ENCODE assay signal across 8 cellular contexts in genomic region chr4:123443401-123444297, GRCh38. TPM values are rescaled to one million over a fixed set of nuclear protein-coding genes. Genes with fewer than 3 reads are reported as not detected.
DNase-seq lines count a peak whose midpoint lies in the region; ATAC-seq and TF ChIP-seq lines count a peak whose summit lies in the region.

No MANE protein-coding gene starts in this region.

- H3K36me3 Mint-ChIP-seq in MCF 10A (ENCODE audit: insufficient read depth, unreplicated experiment) (no peaks in the 10 kb centered on the region), glutamatergic neuron (ENCODE audit: unreplicated experiment) (no peaks in the 10 kb centered on the region)

- no peaks in the 10 kb centered on the region for H3K9me3 ChIP-seq in breast epithelium
- no peaks in the 10 kb centered on the region; the same call in 1 of the 2 replicates for H3K9me3 ChIP-seq in SK-N-MC (ENCODE audit: low read depth, low read length)

- TF ChIP-seq POLR2A in breast epithelium (IDR thresholded peaks at IDR 0.05): no peak

- BruUV-seq in MCF 10A (replicated peaks; lab: Mats Ljungman, UMichigan): no TSS peak

- H3K9me3 Mint-ChIP-seq in MCF 10A (ENCODE audit: unreplicated experiment): no peaks in the 10 kb centered on the region
- H3K9me3 Mint-ChIP-seq in glutamatergic neuron (ENCODE audit: unreplicated experiment): peaks cover 9% of the 10 kb centered on the region

- no peaks in the 10 kb centered on the region for H3K4me1 ChIP-seq in breast epithelium

- H3K4me3 ChIP-seq in breast epithelium (peak overlapping the region in 1 of 3 donors; percentile 44), SK-N-MC (no peak overlapping the region)

- H3K27me3 Mint-ChIP-seq in MCF 10A (ENCODE audit: insufficient read depth, unreplicated experiment): no peaks in the 10 kb centered on the region
- H3K27me3 Mint-ChIP-seq in glutamatergic neuron (ENCODE audit: unreplicated experiment): peaks cover 5% of the 10 kb centered on the region

- H3K9ac ChIP-seq in SK-N-MC (ENCODE audit: insufficient read length): no peak overlapping the region

- H3K4me1 Mint-ChIP-seq in MCF 10A (ENCODE audit: insufficient read depth, unreplicated experiment): no peaks in the 10 kb centered on the region
- peaks cover 18% of the 10 kb centered on the region for H3K4me1 Mint-ChIP-seq in glutamatergic neuron (ENCODE audit: low read depth, unreplicated experiment)

- CTCF ChIA-PET in MCF 10A (lab: Yijun Ruan, JAX): interaction anchor here (1.0 kb wide), 1 partner anchor 12 kb away, joined by 4 read pairs; no protein-coding TSS in a partner anchor

- DNase-seq in breast epithelium (ENCODE audit: low spot score in 2 of 2) (no peak), MCF 10A (ENCODE audit: unreplicated experiment) (no peak), SK-N-MC (ENCODE audit: low read depth, low spot score) (no peak), glutamatergic neuron (no peak), NCI-H1105 (lab: John Stamatoyannopoulos, UW) (no peak), cerebellum (ENCODE audit: low spot score) (no peak)
- DNase-seq in stimulated activated CD4-positive, alpha-beta T cell treated with anti-CD3 and anti-CD28 coated beads, Interleukin-4, amount 100 ng/mL, for 48 hours (ENCODE audit: low read depth in 2 of 2): peak; percentile 11 to 12

- intact Hi-C loops in breast epithelium (cut with DNase I; ENCODE audit: low total_unique reads): no loop called here
- intact Hi-C loops in MCF 10A (cut with micrococcal nuclease): no loop called here

- ATAC-seq in HG03060 (IDR thresholded peaks at IDR 0.05; ENCODE audit: low read depth, unreplicated experiment): peak; percentile 53

- H3K27ac Mint-ChIP-seq in MCF 10A (ENCODE audit: low read depth, unreplicated experiment) (no peak overlapping the region), glutamatergic neuron (ENCODE audit: unreplicated experiment) (peak overlapping the region; percentile 99)

- H3K36me3 ChIP-seq in breast epithelium (no peaks in the 10 kb centered on the region), SK-N-MC (ENCODE audit: insufficient read depth, low read length) (no peaks in the 10 kb centered on the region)

- no peak for TF ChIP-seq CTCF in breast epithelium (IDR thresholded peaks at IDR 0.05)
- no peak for TF ChIP-seq CTCF in MCF 10A (IDR thresholded peaks at IDR 0.05; ENCODE audit: unreplicated experiment)
- no peak for TF ChIP-seq CTCF in glutamatergic neuron (IDR thresholded peaks at IDR 0.05; ENCODE audit: partially characterized antibody, unreplicated experiment)

- H3K27me3 ChIP-seq in breast epithelium: no peaks in the 10 kb centered on the region

- peak overlapping the region; percentile 59 to 71 for H3K27ac ChIP-seq in breast epithelium
- peak overlapping the region; percentile 50; the same call in 1 of the 2 replicates for H3K27ac ChIP-seq in SK-N-MC

- POLR2A ChIA-PET in MCF 10A (lab: Yijun Ruan, JAX): no interaction called here

- H3K4me3 Mint-ChIP-seq in MCF 10A (ENCODE audit: unreplicated experiment): no peak overlapping the region
- H3K4me3 Mint-ChIP-seq in glutamatergic neuron (ENCODE audit: unreplicated experiment): peak overlapping the region; percentile 83

RNA-seq across cellular contexts. Expression of gene SPRY1, which starts 47.1 kb away (rescaled TPM):
- 100 to 1,000 TPM in 2 of 3 donors, 10 to 100 TPM in 1; 82.1 to 233 (median 103) TPM for total RNA-seq in breast epithelium
- 4.3 and 5.6 TPM in 2 replicates for total RNA-seq in MCF 10A (2022)
- 17.2 TPM for total RNA-seq in glutamatergic neuron (ENCODE audit: unreplicated experiment)
- 29.6 TPM for total RNA-seq in cerebellum

Comparison
In these comparisons a context has a peak if more than half of its experiments do, and no peak if none do; other contexts are left out.
1. DNase-seq: peak in stimulated activated CD4-positive, alpha-beta T cell treated with anti-CD3 and anti-CD28 coated beads, Interleukin-4, amount 100 ng/mL, for 48 hours (2 of 2); none in breast epithelium (0 of 2), MCF 10A (single experiment), SK-N-MC (single experiment), glutamatergic neuron (single experiment), NCI-H1105 (single experiment) and cerebellum (single experiment).